In the genomic region with DNA sequence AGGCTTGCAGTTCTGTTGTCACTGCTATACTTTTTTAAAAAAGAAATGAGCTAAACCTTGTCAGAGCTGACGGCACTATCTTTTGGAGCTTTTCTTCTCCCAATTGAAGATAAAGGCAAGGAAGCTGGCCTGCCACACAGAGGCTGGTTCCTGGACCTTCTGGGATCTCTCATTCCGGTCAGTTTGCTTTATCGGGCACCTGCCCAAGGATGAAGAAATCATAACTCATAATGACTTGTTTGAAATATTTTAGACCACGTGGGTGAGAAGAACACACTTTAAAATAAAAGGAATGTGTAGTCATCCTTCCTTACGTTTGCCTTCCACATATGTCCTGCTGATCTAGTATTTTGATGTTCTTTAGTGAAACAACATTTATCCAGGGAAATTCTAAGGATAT, we compare ENCODE assay signal across 28 cellular contexts.
"Had no signal": no experiment of that assay in that cellular context is flagged by ENCODE, and none has a peak within 500 bp of the region (broad histone marks: within the 10 kb centered on the region; RNA-seq: fewer than 3 reads in every experiment).

No MANE protein-coding gene starts in this region.

- H3K4me3 ChIP-seq: hepatocyte, left ventricle myocardium inferior, lung, mucosa of descending colon, pancreas, prostate gland, right atrium auricular region, right lobe of liver, skin epidermis, stomach, testis, thyroid gland, vagina had no signal

- H3K27ac ChIP-seq: hepatocyte, left ventricle myocardium inferior, pancreas, prostate gland, right atrium auricular region, right lobe of liver, skin epidermis, stomach, testis, thyroid gland, vagina had no signal

- H3K27ac Mint-ChIP-seq: memory B cell; naive thymus-derived CD8-positive, alpha-beta T cell; nephron; stimulated activated naive B cell treated with anti-CD40 and anti-IgM and Interleukin-4, amounts not matched to agents 10 μg/mL and 1 μg/mL and 100 μg/mL, for 72 hours had no signal

- H3K4me1 Mint-ChIP-seq: memory B cell; naive thymus-derived CD8-positive, alpha-beta T cell; nephron; neural crest cell; stimulated activated naive B cell treated with anti-CD40 and anti-IgM and Interleukin-4, amounts not matched to agents 10 μg/mL and 1 μg/mL and 100 μg/mL, for 72 hours had no signal

- H3K27me3 Mint-ChIP-seq: memory B cell; naive thymus-derived CD8-positive, alpha-beta T cell; stimulated activated naive B cell treated with anti-CD40 and anti-IgM and Interleukin-4, amounts not matched to agents 10 μg/mL and 1 μg/mL and 100 μg/mL, for 72 hours had no signal

- H3K36me3 Mint-ChIP-seq: memory B cell; naive thymus-derived CD8-positive, alpha-beta T cell; stimulated activated naive B cell treated with anti-CD40 and anti-IgM and Interleukin-4, amounts not matched to agents 10 μg/mL and 1 μg/mL and 100 μg/mL, for 72 hours had no signal

- H3K4me3 Mint-ChIP-seq: memory B cell; naive thymus-derived CD8-positive, alpha-beta T cell; nephron; neural crest cell; stimulated activated naive B cell treated with anti-CD40 and anti-IgM and Interleukin-4, amounts not matched to agents 10 μg/mL and 1 μg/mL and 100 μg/mL, for 72 hours had no signal

- H3K36me3 ChIP-seq: left ventricle myocardium inferior, pancreas, prostate gland, right atrium auricular region, right lobe of liver, stomach, thyroid gland, vagina had no signal

- DNase-seq: islet precursor cell; left ventricle myocardium inferior; midbrain; mucosa of descending colon; naive thymus-derived CD8-positive, alpha-beta T cell; nucleus accumbens; pancreas; posterior cingulate gyrus; right lobe of liver; stimulated activated CD4-positive, alpha-beta T cell treated with anti-CD3 and anti-CD28 coated beads, Interleukin-12 subunit alpha, Interleukin-12 subunit beta, amount 100 ng/mL, for 4 hours; stimulated activated CD4-positive, alpha-beta T cell treated with anti-CD3 and anti-CD28 coated beads, Interleukin-15, amount 100 ng/mL, for 24 hours; stimulated activated CD4-positive, alpha-beta T cell treated with anti-CD3 and anti-CD28 coated beads, Interleukin-2, amount 100 ng/mL, for 24 hours; stimulated activated CD4-positive, alpha-beta T cell treated with anti-CD3 and anti-CD28 coated beads, Interleukin-4, amount 100 ng/mL, for 1 hour; stimulated activated naive B cell treated with anti-CD40 and anti-IgM and Interleukin-4, amounts not matched to agents 10 μg/mL and 1 μg/mL and 100 μg/mL, for 72 hours; stimulated activated naive CD8-positive, alpha-beta T cell treated with anti-CD3 and anti-CD28 coated beads, Interleukin-15, Interleukin-2, amounts not matched to agents 100 U/mL and 50 U/mL, for 24 hours; stomach; testis; thyroid gland; trophoblast cell had no signal

- H3K9me3 ChIP-seq: mucosa of descending colon, pancreas, prostate gland, right atrium auricular region, right lobe of liver, testis, thyroid gland, vagina had no signal

- H3K9me3 Mint-ChIP-seq: neural crest cell had no signal

- H3K27me3 ChIP-seq: hepatocyte, pancreas, right atrium auricular region, right lobe of liver, stomach, testis, thyroid gland, vagina had no signal

- FAIRE-seq: pancreas had no signal

- H3K4me1 ChIP-seq: left ventricle myocardium inferior, pancreas, prostate gland, right atrium auricular region, right lobe of liver, stomach, testis, thyroid gland, vagina had no signal

- ATAC-seq: mucosa of descending colon; naive thymus-derived CD8-positive, alpha-beta T cell; pancreas; right lobe of liver; stimulated activated naive B cell treated with anti-CD40 and anti-IgM and Interleukin-4, amounts not matched to agents 10 μg/mL and 1 μg/mL and 100 μg/mL, for 72 hours; stimulated activated naive CD8-positive, alpha-beta T cell treated with anti-CD3 and anti-CD28 coated beads, Interleukin-15, Interleukin-2, amounts not matched to agents 100 U/mL and 50 U/mL, for 24 hours had no signal
